Comparison of ENCODE assay signal across 17 cellular contexts in genomic region chr12:47144769-47145168, GRCh38.
"Had no signal": no experiment of that assay in that cellular context is flagged by ENCODE, and none has a peak within 500 bp of the region (broad histone marks: within the 10 kb centered on the region; RNA-seq: fewer than 3 reads in every experiment).

No MANE protein-coding gene starts in this region.

- DNase-seq: activated CD4-positive, alpha-beta T cell treated with anti-CD3 and anti-CD28 coated beads for 4 hours; activated CD8-positive, alpha-beta memory T cell treated with anti-CD3 and anti-CD28 coated beads for 24 hours; activated CD8-positive, alpha-beta memory T cell treated with anti-CD3 and anti-CD28 coated beads, Interleukin-2, amount 50 U/mL, for 4 hours; activated gamma-delta T cell; activated naive CD4-positive, alpha-beta T cell treated with anti-CD3 and anti-CD28 coated beads, Interleukin-2, amount 50 U/mL, for 16 hours; cortex of kidney; heart left ventricle; left ventricle myocardium superior; mammary epithelial cell; midbrain; nucleus accumbens; right cardiac atrium; stimulated activated CD4-positive, alpha-beta T cell treated with anti-CD3 and anti-CD28 coated beads, Interleukin-4, amount 100 ng/mL, for 24 hours; stimulated activated naive CD8-positive, alpha-beta T cell treated with anti-CD3 and anti-CD28 coated beads, Interleukin-15, Interleukin-2, amounts not matched to agents 100 U/mL and 50 U/mL, for 24 hours; upper lobe of left lung; WERI-Rb-1 had no signal

- ATAC-seq: gastroesophageal sphincter; heart left ventricle; left ventricle myocardium superior; right cardiac atrium; stimulated activated naive CD8-positive, alpha-beta T cell treated with anti-CD3 and anti-CD28 coated beads, Interleukin-15, Interleukin-2, amounts not matched to agents 100 U/mL and 50 U/mL, for 24 hours had no signal
